19 cellular contexts compared by ENCODE assay signal in genomic region chr5:6615416-6615815, GRCh38.
"Had no signal": no experiment of that assay in that cellular context is flagged by ENCODE, and none has a peak within 500 bp of the region (broad histone marks: within the 10 kb centered on the region; RNA-seq: fewer than 3 reads in every experiment).

No MANE protein-coding gene starts in this region.

- H3K27me3 Mint-ChIP-seq: activated CD4-positive, alpha-beta memory T cell treated with anti-CD3 and anti-CD28 coated beads for 36 hours had no signal

- H3K4me1 ChIP-seq: ascending aorta, left ventricle myocardium inferior, upper lobe of right lung had no signal

- DNase-seq: activated CD4-positive, alpha-beta memory T cell treated with anti-CD3 and anti-CD28 coated beads for 36 hours; activated CD4-positive, alpha-beta T cell treated with anti-CD3 and anti-CD28 coated beads for 1 hour; activated gamma-delta T cell; activated T-cell treated with anti-CD3 and anti-CD28 coated beads, Interleukin-2, amount 50 U/mL, for 4 hours; dorsolateral prefrontal cortex; endodermal cell; left ventricle myocardium inferior; mucosa of descending colon; natural killer cell; posterior cingulate gyrus; right cardiac atrium; T-helper 1 cell; upper lobe of right lung had no signal

- H3K4me3 Mint-ChIP-seq: activated CD4-positive, alpha-beta memory T cell treated with anti-CD3 and anti-CD28 coated beads for 36 hours; activated T-cell treated with anti-CD3 and anti-CD28 coated beads, Interleukin-2, amount 50 U/mL, for 4 hours; endodermal cell; natural killer cell had no signal

- H3K9me3 Mint-ChIP-seq: activated CD4-positive, alpha-beta memory T cell treated with anti-CD3 and anti-CD28 coated beads for 36 hours; activated T-cell treated with anti-CD3 and anti-CD28 coated beads, Interleukin-2, amount 50 U/mL, for 4 hours; endodermal cell; natural killer cell had no signal

- H3K27me3 ChIP-seq: ascending aorta, cardiac muscle cell, dorsolateral prefrontal cortex, gastrocnemius medialis, upper lobe of right lung had no signal

- ATAC-seq: activated T-cell treated with anti-CD3 and anti-CD28 coated beads, Interleukin-2, amount 50 U/mL, for 4 hours; mucosa of descending colon; natural killer cell; right cardiac atrium; upper lobe of right lung had no signal

- H3K4me3 ChIP-seq: ascending aorta, cardiac muscle cell, dorsolateral prefrontal cortex, gastrocnemius medialis, left ventricle myocardium inferior, mucosa of descending colon, SK-N-MC, thoracic aorta, upper lobe of right lung had no signal

- H3K27ac ChIP-seq: ascending aorta, cardiac muscle cell, dorsolateral prefrontal cortex, left ventricle myocardium inferior, SK-N-MC, thoracic aorta, upper lobe of right lung, VCaP had no signal
